ENCODE assay signal across 14 cellular contexts in genomic region chr17:2705263-2705662, GRCh38. TPM values are rescaled to one million over a fixed set of nuclear protein-coding genes. Genes with fewer than 3 reads are reported as not detected.
DNase-seq lines count a peak whose midpoint lies in the region; ATAC-seq, FAIRE-seq and TF ChIP-seq lines count a peak whose summit lies in the region.
"Had no signal": no experiment of that assay in that cellular context is flagged by ENCODE, and none has a peak within 500 bp of the region (broad histone marks: within the 10 kb centered on the region; RNA-seq: fewer than 3 reads in every experiment).

No MANE protein-coding gene starts in this region.

- no peak for TF ChIP-seq CTCF in H1 (IDR thresholded peaks at IDR 0.05; ENCODE audit: control extremely low read depth in 1 of 3, insufficient read depth in 1 of 3, low read depth in 1 of 3, low read length in 3 of 3)

- H3K79me1 ChIP-seq in H1 (ENCODE audit: low read depth, low read length) (peaks cover 16% of the 10 kb centered on the region), neuronal stem cell (ENCODE audit: low read depth, low read length) (peaks cover 29% of the 10 kb centered on the region)

- H2AK5ac ChIP-seq in H1 (ENCODE audit: low read depth, low read length) = peak overlapping the region; percentile 90; the same call in 1 of the 2 replicates
- no peak overlapping the region for H2AK5ac ChIP-seq in neuronal stem cell (ENCODE audit: low read depth, low read length)

- H2AFZ ChIP-seq in H1 (ENCODE audit: low read length) (no peak overlapping the region), neuronal stem cell (ENCODE audit: low read length) (no peak overlapping the region)

- H3K9me3 ChIP-seq in H1 (ENCODE audit: insufficient read depth in 2 of 2, low read depth in 1 of 2, low read length in 1 of 2) (no peaks in the 10 kb centered on the region), neuronal stem cell (replicated peaks in 1 of 2; ENCODE audit: control insufficient read depth in 2 of 2, insufficient read depth in 1 of 2, low read depth in 1 of 2, low read length in 2 of 2) (peaks cover 0 to 2% of the 10 kb centered on the region in 2 donors)

- H3K36me3 ChIP-seq in H1 (ENCODE audit: control insufficient read depth in 2 of 4, insufficient read depth in 4 of 4, low read length in 3 of 4) (peaks cover 0 to 16% (median 10%) of the 10 kb centered on the region in 4 experiments; a peak in 7 of 8 replicates), neuronal stem cell (replicated peaks in 1 of 2; ENCODE audit: control insufficient read depth in 2 of 2, insufficient read depth in 2 of 2, low read length in 2 of 2) (peaks cover 13 to 36% of the 10 kb centered on the region in 2 donors)

- H3K18ac ChIP-seq in H1 (ENCODE audit: extremely low read depth, low read length) (0 out of 2 replicates have a peak overlapping the region, but pooled peaks have one; percentile 32), neuronal stem cell (ENCODE audit: low read length) (peak overlapping the region; percentile 60)

- H3K4me2 ChIP-seq in H1 (ENCODE audit: insufficient read depth in 1 of 2, low read depth in 2 of 2, low read length in 2 of 2) (no peak overlapping the region), neuronal stem cell (ENCODE audit: insufficient read depth, low read length, poor library complexity, severe bottlenecking) (no peak overlapping the region)

- peaks cover 7 to 36% of the 10 kb centered on the region in 2 experiments for H4K20me1 ChIP-seq in H1 (replicated peaks in 1 of 2; ENCODE audit: control insufficient read depth in 1 of 2, insufficient read depth in 2 of 2, low read length in 2 of 2)

- 89% methylated on average over 4 of the region's 7 CpGs; no CpG with 5 or more reads in 1 of the 2 experiments for WGBS in H1 (ENCODE audit: extremely low coverage in 1 of 2, insufficient coverage in 1 of 2, insufficient read length in 1 of 2, insufficient replicate concordance in 2 of 2, low coverage in 1 of 2, low lambda C conversion rate in 2 of 2, missing lambda C conversion rate in 1 of 2), 2 experiments
- WGBS in neuronal stem cell (ENCODE audit: extremely low coverage in 2 of 2, insufficient read length in 2 of 2, insufficient replicate concordance in 1 of 2), 2 donors = no CpG with 5 or more reads among the region's 7 CpGs

- H3K27ac ChIP-seq in H1 (ENCODE audit: low read depth, low read length) = no peak overlapping the region
- H3K27ac ChIP-seq in neuronal stem cell (replicated peaks; ENCODE audit: low read length) = no peak overlapping the region

- H3K4me1 ChIP-seq in H1 (replicated peaks in 1 of 4; ENCODE audit: control insufficient read depth in 3 of 4, insufficient read depth in 4 of 4, low read length in 3 of 4) (peaks cover 4 to 21% (median 13%) of the 10 kb centered on the region in 4 experiments; a peak in 6 of 7 replicates), neuronal stem cell (ENCODE audit: control insufficient read depth in 2 of 2, insufficient read depth in 1 of 2, low read depth in 1 of 2, low read length in 2 of 2) (peaks cover 2 to 14% of the 10 kb centered on the region in 2 donors)

- H4K8ac ChIP-seq in H1 (ENCODE audit: extremely low read depth, insufficient read depth, low read length) (peak overlapping the region; percentile 3; the same call in 1 of the 2 replicates), neuronal stem cell (ENCODE audit: low read depth, low read length) (no peak overlapping the region)

- no peak for TF ChIP-seq EP300 in H1 (IDR thresholded peaks at IDR 0.05; ENCODE audit: borderline replicate concordance in 1 of 2, low read depth in 2 of 2, low read length in 2 of 2)

- H3K14ac ChIP-seq in H1 (ENCODE audit: insufficient read length) (no peak overlapping the region), neuronal stem cell (ENCODE audit: low read length) (peak overlapping the region; percentile 98)

- H2BK20ac ChIP-seq in H1 (ENCODE audit: low read length) = no peak overlapping the region

- DNase-seq in D341Med (ENCODE audit: low spot score) (peak; percentile 3), HT-29 (ENCODE audit: low spot score) (peak; percentile 25), H1 (ENCODE audit: low read depth in 1 of 2, low spot score in 2 of 2) (no peak), neuronal stem cell (ENCODE audit: low spot score) (no peak), foreskin melanocyte (no peak)
- no peak for DNase-seq in activated CD4-positive, alpha-beta T cell treated with anti-CD3 and anti-CD28 coated beads, Interleukin-2, amount 50 U/mL, for 48 hours
- DNase-seq: central memory CD4-positive, alpha-beta T cell; glutamatergic neuron; NCI-H2029; T-helper 9 cell had no signal

- POLR2A ChIA-PET in H1 (lab: Charles Lee; ENCODE audit: partially characterized antibody) = interaction anchor here (1.1 to 1.8 kb wide), 3 partner anchors 10 to 18 kb away, joined by 3 to 6 read pairs (median 4); no protein-coding TSS in a partner anchor

- H3K4me3 ChIP-seq in H1 (ENCODE audit: extremely low read depth in 1 of 4, insufficient read depth in 2 of 4, low read depth in 3 of 4, low read length in 4 of 4) (no peak overlapping the region), neuronal stem cell (ENCODE audit: low read length in 2 of 2) (no peak overlapping the region)

- no peak for TF ChIP-seq RAD21 in H1 (IDR thresholded peaks at IDR 0.05 in 1 of 2, conservative IDR thresholded peaks at IDR 0.05 in 1 of 2; ENCODE audit: low read depth in 2 of 2, low read length in 2 of 2)

- TF ChIP-seq POLR2A in H1 (IDR thresholded peaks at IDR 0.05; ENCODE audit: control extremely low read depth in 1 of 2, low read depth in 2 of 2, low read length in 2 of 2) = no peak

- CTCF ChIA-PET in H1 (lab: Charles Lee; ENCODE audit: partially characterized antibody) = interaction anchor here (0.6 to 5.8 kb wide), 7 partner anchors 8 to 303 kb away, joined by 3 to 62 read pairs (median 3); no protein-coding TSS in a partner anchor

- H4K5ac ChIP-seq in H1 (ENCODE audit: insufficient read length, low read depth, low read length) = no peak overlapping the region

- FAIRE-seq in H1 (lab: Jason Lieb, UNC) = no peak

- peaks cover 13 to 53% of the 10 kb centered on the region in 2 experiments; a peak in 3 of 4 replicates for H3K79me2 ChIP-seq in H1 (ENCODE audit: control insufficient read depth in 1 of 2, insufficient read depth in 2 of 2, low read length in 2 of 2)

- ATAC-seq in GM19395 (IDR thresholded peaks at IDR 0.05; ENCODE audit: unreplicated experiment) = no peak
- no peak for ATAC-seq in HG03196 (IDR thresholded peaks at IDR 0.05; ENCODE audit: unreplicated experiment)

- H2BK5ac ChIP-seq in H1 (ENCODE audit: low read depth, low read length) (no peak overlapping the region), neuronal stem cell (ENCODE audit: low read length) (no peak overlapping the region)

- H2BK15ac ChIP-seq in H1 (ENCODE audit: low read length) (no peak overlapping the region), neuronal stem cell (ENCODE audit: low read length) (no peak overlapping the region)

- H3K9ac ChIP-seq in H1 (replicated peaks in 1 of 4; ENCODE audit: extremely low read depth in 1 of 4, low read depth in 3 of 4, low read length in 3 of 4) (no peak overlapping the region), neuronal stem cell (ENCODE audit: low read depth, low read length, poor library complexity) (peak overlapping the region; percentile 56)

- H3K56ac ChIP-seq in H1 (replicated peaks; ENCODE audit: insufficient read length, low read depth, low read length) = no peak overlapping the region

- no peak overlapping the region for H4K91ac ChIP-seq in H1 (replicated peaks; ENCODE audit: insufficient read length, low read length)
- no peak overlapping the region for H4K91ac ChIP-seq in neuronal stem cell (ENCODE audit: low read depth, low read length, poor library complexity)

- H3K23me2 ChIP-seq in H1 (ENCODE audit: low read depth, low read length) = no peaks in the 10 kb centered on the region

- H2BK120ac ChIP-seq in H1 (replicated peaks; ENCODE audit: low read depth, low read length) (no peak overlapping the region), neuronal stem cell (ENCODE audit: low read depth, low read length) (no peak overlapping the region)

- H3K27me3 ChIP-seq in H1 (replicated peaks in 1 of 4; ENCODE audit: control insufficient read depth in 3 of 4, extremely low read depth in 1 of 4, insufficient read depth in 3 of 4, low read length in 3 of 4) = peaks cover 0 to 2% (median under 1%) of the 10 kb centered on the region in 4 experiments; a peak in 2 of 7 replicates
- no peaks in the 10 kb centered on the region for H3K27me3 ChIP-seq in neuronal stem cell (ENCODE audit: control insufficient read depth in 3 of 3, insufficient read depth in 3 of 3, low read depth in 1 of 3, low read length in 3 of 3)

- H3K23ac ChIP-seq in H1 (ENCODE audit: insufficient read length) (no peak overlapping the region), neuronal stem cell (ENCODE audit: low read depth, low read length, poor library complexity) (no peak overlapping the region)

- H2BK12ac ChIP-seq in H1 (ENCODE audit: low read depth, low read length) = 0 out of 2 replicates have a peak overlapping the region, but pooled peaks have one; percentile 9
- H2BK12ac ChIP-seq in neuronal stem cell (ENCODE audit: low read length) = no peak overlapping the region

- H3K4ac ChIP-seq in H1 (replicated peaks; ENCODE audit: insufficient read length, low read depth, low read length) (no peak overlapping the region), neuronal stem cell (ENCODE audit: low read length) (no peak overlapping the region)

RNA-seq across cellular contexts. Expression of gene CLUH, which starts 6.3 kb away (rescaled TPM):
- 156 and 168 TPM in 2 replicates for total RNA-seq in HT-29 (2014; rRNA removed; shearing (Covaris generic))
- 93.6 and 98.6 TPM in 2 replicates for total RNA-seq in H1 (2021; fragmentation: NEBNext Ultra II Directional; extraction: Animal tissue kit (Norgen Biotek cat#: 25700))
- polyA plus RNA-seq in H1 (2011; rRNA removed) = 33.6 and 46.8 TPM in 2 replicates
- 32.3 TPM for polyA plus RNA-seq in H1 (2011; cell fraction: cytosol; rRNA removed)
- 142 TPM for polyA plus RNA-seq in H1 (2011; cell fraction: nucleus; rRNA removed)
- polyA plus RNA-seq in H1 (2012, experiment 1 of 2) = 64.3 to 76.7 TPM (median 69.8 TPM) in 4 replicates
- polyA plus RNA-seq in H1 (2012, experiment 2 of 2) = 44.8 TPM
- polyA plus RNA-seq in H1 (2013, experiment 1 of 2) = 45.6 TPM
- 39.5 TPM for polyA plus RNA-seq in H1 (2013, experiment 2 of 2)
- polyA minus RNA-seq in H1 (2011; rRNA and poly(A)+ RNA removed) = 24.7 and 34.6 TPM in 2 replicates
- 32.9 TPM for polyA minus RNA-seq in H1 (2011; cell fraction: cytosol; rRNA and poly(A)+ RNA removed)
- polyA minus RNA-seq in H1 (2011; cell fraction: nucleus; rRNA and poly(A)+ RNA removed) = 44.5 TPM
- polyA plus RNA-seq in neuronal stem cell (2013, experiment 1 of 2) = 15.4 TPM
- polyA plus RNA-seq in neuronal stem cell (2013, experiment 2 of 2) = 13.9 TPM

RNA-seq across cellular contexts. Expression of gene CCDC92B, which starts 44.2 kb away (rescaled TPM):
- total RNA-seq in HT-29 (2014; rRNA removed; shearing (Covaris generic)) = 0.18 TPM in 2 replicates
- 11.9 and 12.1 TPM in 2 replicates for total RNA-seq in H1 (2021; fragmentation: NEBNext Ultra II Directional; extraction: Animal tissue kit (Norgen Biotek cat#: 25700))
- polyA plus RNA-seq in H1 (2011; rRNA removed) = 5.5 and 9.0 TPM in 2 replicates
- 5.5 TPM for polyA plus RNA-seq in H1 (2011; cell fraction: cytosol; rRNA removed)
- polyA plus RNA-seq in H1 (2011; cell fraction: nucleus; rRNA removed) = 11.0 TPM
- polyA plus RNA-seq in H1 (2012, experiment 1 of 2) = 9.2 to 11.7 TPM (median 11.1 TPM) in 4 replicates
- 12.5 TPM for polyA plus RNA-seq in H1 (2012, experiment 2 of 2)
- 8.5 TPM for polyA plus RNA-seq in H1 (2013, experiment 1 of 2)
- 8.3 TPM for polyA plus RNA-seq in H1 (2013, experiment 2 of 2)
- polyA minus RNA-seq in H1 (2011; rRNA and poly(A)+ RNA removed) = 4.7 and 10.4 TPM in 2 replicates
- polyA minus RNA-seq in H1 (2011; cell fraction: cytosol; rRNA and poly(A)+ RNA removed) = 6.5 TPM
- 4.9 TPM for polyA minus RNA-seq in H1 (2011; cell fraction: nucleus; rRNA and poly(A)+ RNA removed)
- polyA plus RNA-seq in neuronal stem cell (2013, experiment 1 of 2) = 0.35 TPM
- 0.42 TPM for polyA plus RNA-seq in neuronal stem cell (2013, experiment 2 of 2)
- total RNA-seq: mononuclear cell, OCI-LY7 had no signal

Comparison
In these comparisons a context has a peak if more than half of its experiments do, and no peak if none do; other contexts are left out.
1. DNase-seq: peak in D341Med (single experiment) and HT-29 (single experiment); none in H1 (0 of 2), neuronal stem cell (single experiment), activated CD4-positive, alpha-beta T cell treated with anti-CD3 and anti-CD28 coated beads, Interleukin-2, amount 50 U/mL, for 48 hours (0 of 2) and foreskin melanocyte (single experiment).
2. RNA of gene CCDC92B, which starts 44.2 kb away (total RNA-seq): 11.9 to 12.1 TPM in H1; 0.18 TPM in HT-29; every median in the first group is over 10 times any median in the second.